ENCODE assay signal across 9 cellular contexts in genomic region chr7:111202321-111202720, GRCh38.
"Had no signal": no experiment of that assay in that cellular context is flagged by ENCODE, and none has a peak within 500 bp of the region (broad histone marks: within the 10 kb centered on the region; RNA-seq: fewer than 3 reads in every experiment).

No MANE protein-coding gene starts in this region.

- H3K4me1 ChIP-seq: HAP-1 had no signal

- H3K9me3 Mint-ChIP-seq: GM23338, H9 had no signal

- ATAC-seq: GM23338, HCT116 had no signal

- H3K4me2 ChIP-seq: GM23338 had no signal

- H3K4me3 Mint-ChIP-seq: GM23338, H9, HFFc6 had no signal

- H2AFZ ChIP-seq: GM23248, GM23338 had no signal

- DNase-seq: GM23248, GOT3, H7, H9, HCEC 1CT, HFFc6 had no signal

- H3K27ac ChIP-seq: GM23248 had no signal

- H3K4me3 ChIP-seq: GM23248, GM23338, HAP-1 had no signal

- H3K9ac ChIP-seq: GM23248 had no signal

- H3K36me3 ChIP-seq: HAP-1 had no signal

- H3K9me3 ChIP-seq: HAP-1 had no signal
